In the genomic region with DNA sequence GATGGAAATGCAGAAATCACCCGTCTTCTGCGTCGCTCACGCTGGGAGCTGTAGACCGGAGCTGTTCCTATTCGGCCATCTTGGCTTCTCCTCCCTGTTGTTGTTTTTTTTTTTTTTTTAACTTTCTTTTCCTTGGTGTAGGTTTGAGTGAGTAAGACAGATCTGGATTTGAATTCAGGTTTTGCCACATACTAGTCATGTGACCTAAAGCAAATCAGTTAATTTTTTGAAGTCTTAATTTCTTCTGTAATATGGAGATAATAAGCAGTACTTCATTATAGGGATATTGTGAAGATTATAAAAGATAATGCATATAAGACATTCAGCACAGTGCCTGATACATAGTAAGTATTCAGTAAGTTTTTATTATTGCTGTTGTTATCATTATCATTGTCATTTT, we compare ENCODE assay signal across 1 cellular context.
TF ChIP-seq lines count a peak whose summit lies in the region.

No MANE protein-coding gene starts in this region.

TF ChIP-seq in A549, 52 proteins besides CTCF, POLR2A, EP300 and RAD21 (continued from another document):
- no peak for TF ChIP-seq REST (IDR thresholded peaks at IDR 0.05)
